Comparison of ENCODE assay signal across 22 cellular contexts in the genomic region with DNA sequence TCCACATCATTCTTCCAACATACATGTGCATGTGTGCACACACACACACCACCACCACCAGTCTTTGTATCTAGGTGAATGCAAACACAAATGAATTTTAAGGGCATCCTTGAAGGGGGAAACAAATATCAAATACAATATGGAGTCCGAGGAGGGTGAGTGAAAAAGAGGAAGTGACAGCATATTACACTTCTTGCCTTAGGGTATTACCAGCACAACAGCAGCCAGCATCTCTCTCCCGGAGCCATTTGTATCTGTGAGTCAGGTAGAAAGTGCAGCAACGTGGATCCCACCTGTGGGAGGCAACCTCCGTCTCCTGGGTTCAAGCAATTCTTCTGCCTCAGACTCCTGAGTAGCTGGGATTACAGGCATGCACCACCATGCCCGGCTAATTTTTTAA.
"Had no signal": no experiment of that assay in that cellular context is flagged by ENCODE, and none has a peak within 500 bp of the region (broad histone marks: within the 10 kb centered on the region; RNA-seq: fewer than 3 reads in every experiment).

No MANE protein-coding gene starts in this region.

- H3K27ac ChIP-seq: HL-60, RWPE1 had no signal

- H3K9me3 ChIP-seq: SK-N-SH had no signal

- H3K4me2 ChIP-seq: SK-N-SH had no signal

- FAIRE-seq: HTR-8/SVneo had no signal

- ATAC-seq: Panc1, T-cell had no signal

- H3K9ac ChIP-seq: SK-N-SH had no signal

- DNase-seq: KBM-7, MM.1S, NCI-H1048, NCI-H1105, NCI-H1417, NCI-H1436 treated with DMSO at 0.1 percent for 48 hours, NCI-H1694, NCI-H1930, NCI-H2107, NCI-H226, NCI-H446 treated with DMSO at 0.1 percent for 48 hours, NCI-H510A treated with DMSO at 0.1 percent for 48 hours, NCI-H526, NCI-H748 treated with DMSO at 0.1 percent for 48 hours, SHP77, SK-N-SH, SW 1271, T-cell had no signal
